Comparison of ENCODE assay signal across 15 cellular contexts in the genomic region with DNA sequence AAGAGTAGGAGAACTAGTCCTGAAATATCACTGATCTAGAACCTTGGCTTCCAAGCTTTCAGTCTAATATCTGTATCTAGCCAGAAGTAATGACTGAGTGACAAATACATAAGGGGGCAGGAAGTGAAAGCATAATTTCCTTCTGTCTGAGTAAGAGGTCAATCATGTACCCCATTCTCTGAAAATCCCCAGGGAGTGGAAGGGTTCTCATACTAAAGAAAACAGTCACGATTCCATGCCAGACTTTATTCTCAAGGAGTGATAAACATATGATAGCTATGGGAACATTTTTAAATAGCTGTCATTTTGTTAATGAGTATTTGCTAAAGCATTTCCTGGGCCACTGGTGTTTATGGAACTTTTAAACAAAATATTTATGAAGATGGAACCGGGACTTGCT.
DNase-seq lines count a peak whose midpoint lies in the region; TF ChIP-seq lines count a peak whose summit lies in the region.
"Had no signal": no experiment of that assay in that cellular context is flagged by ENCODE, and none has a peak within 500 bp of the region (broad histone marks: within the 10 kb centered on the region; RNA-seq: fewer than 3 reads in every experiment).

No MANE protein-coding gene starts in this region.

- intact Hi-C loops in MCF 10A (cut with micrococcal nuclease): no loop called here
- intact Hi-C loops in breast epithelium (cut with DNase I; ENCODE audit: low total_unique reads): no loop called here
- intact Hi-C loops in stomach (cut with DNase I; ENCODE audit: low total_unique reads): no loop called here
- intact Hi-C loops in activated T-helper 2 cell treated with anti-CD3 and anti-CD28 coated beads, Interferon-gamma antibody, Interleukin-2, Interleukin-4, amounts not matched to agents 10 μg/mL and 5 μg/mL and 100 μg/mL, durations not matched to agents 14 hours and 24 hours and 36 hours (cut with micrococcal nuclease): no loop called here

- peaks cover 29% of the 10 kb centered on the region for H3K4me1 Mint-ChIP-seq in MCF 10A (ENCODE audit: insufficient read depth, unreplicated experiment)
- H3K4me1 Mint-ChIP-seq in activated T-helper 2 cell treated with anti-CD3 and anti-CD28 coated beads, Interferon-gamma antibody, Interleukin-2, Interleukin-4, amounts not matched to agents 10 μg/mL and 5 μg/mL and 100 μg/mL, durations not matched to agents 14 hours and 24 hours and 36 hours (ENCODE audit: low read depth): no peaks in the 10 kb centered on the region
- H3K4me1 Mint-ChIP-seq: natural killer cell had no signal

- BruUV-seq in MCF 10A (replicated peaks; lab: Mats Ljungman, UMichigan): no TSS peak

- H3K4me2 ChIP-seq in fibroblast of lung (ENCODE audit: extremely low read depth, insufficient read depth, low read length): peak overlapping the region; percentile 30

- CTCF ChIA-PET in MCF 10A (lab: Yijun Ruan, JAX) (interaction anchor here (0.7 kb wide), 1 partner anchor 699 kb away, joined by 3 read pairs; no protein-coding TSS in a partner anchor), RWPE1 (lab: Yijun Ruan, JAX) (interaction anchor here (1.3 kb wide), 1 partner anchor 14 kb away, joined by 8 read pairs; no protein-coding TSS in a partner anchor)

- no peaks in the 10 kb centered on the region for H3K27me3 Mint-ChIP-seq in MCF 10A (ENCODE audit: insufficient read depth, unreplicated experiment)
- H3K27me3 Mint-ChIP-seq in activated T-helper 2 cell treated with anti-CD3 and anti-CD28 coated beads, Interferon-gamma antibody, Interleukin-2, Interleukin-4, amounts not matched to agents 10 μg/mL and 5 μg/mL and 100 μg/mL, durations not matched to agents 14 hours and 24 hours and 36 hours (ENCODE audit: low read depth): no peaks in the 10 kb centered on the region

- POLR2A ChIA-PET in MCF 10A (lab: Yijun Ruan, JAX) (no interaction called here), RWPE1 (lab: Yijun Ruan, JAX; ENCODE audit: low non-redundant PET) (no interaction called here)

- DNase-seq in MCF 10A (ENCODE audit: unreplicated experiment): peak; percentile 62
- DNase-seq in breast epithelium (ENCODE audit: low spot score in 2 of 2): no peak
- DNase-seq in M059J (ENCODE audit: low read depth): peak; percentile 93
- peak; percentile 86 to 87 for DNase-seq in fibroblast of lung (ENCODE audit: low read depth in 2 of 2)
- no peak for DNase-seq in stomach
- no peak for DNase-seq in 8988T
- no peak for DNase-seq in activated T-helper 2 cell treated with anti-CD3 and anti-CD28 coated beads, Interferon-gamma antibody, Interleukin-2, Interleukin-4, amounts not matched to agents 10 μg/mL and 5 μg/mL and 100 μg/mL, durations not matched to agents 14 hours and 24 hours and 36 hours (ENCODE audit: low spot score)
- DNase-seq in RWPE1 (ENCODE audit: low spot score): no peak
- DNase-seq: activated CD8-positive, alpha-beta memory T cell treated with anti-CD3 and anti-CD28 coated beads for 24 hours; aorta; H7; natural killer cell; NCI-H2107; stimulated activated CD4-positive, alpha-beta T cell treated with anti-CD3 and anti-CD28 coated beads, Interleukin-4, amount 100 ng/mL, for 1 hour had no signal

- TF ChIP-seq CTCF in MCF 10A (IDR thresholded peaks at IDR 0.05; ENCODE audit: unreplicated experiment): no peak
- no peak for TF ChIP-seq CTCF in breast epithelium (IDR thresholded peaks at IDR 0.05)
- no peak for TF ChIP-seq CTCF in fibroblast of lung (conservative IDR thresholded peaks at IDR 0.05 in 1 of 2, IDR thresholded peaks at IDR 0.05 in 1 of 2; ENCODE audit: low read depth in 1 of 2, low read length in 2 of 2)
- TF ChIP-seq CTCF in stomach (IDR thresholded peaks at IDR 0.05): no peak
- no peak for TF ChIP-seq CTCF in RWPE1 (conservative IDR thresholded peaks at IDR 0.05; ENCODE audit: low read depth)

- no peaks in the 10 kb centered on the region for H3K9me3 ChIP-seq in breast epithelium
- no peaks in the 10 kb centered on the region for H3K9me3 ChIP-seq in fibroblast of lung (ENCODE audit: control insufficient read depth, insufficient read depth, low read depth, low read length)
- H3K9me3 ChIP-seq in stomach: no peaks in the 10 kb centered on the region

- H3K4me1 ChIP-seq in breast epithelium: no peaks in the 10 kb centered on the region
- peaks cover 16% of the 10 kb centered on the region for H3K4me1 ChIP-seq in fibroblast of lung (ENCODE audit: control insufficient read depth, extremely low read depth, insufficient read depth, low read length)
- H3K4me1 ChIP-seq in stomach: peaks cover 0 to 52% (median 19%) of the 10 kb centered on the region in 4 donors

- no peak overlapping the region for H3K27ac Mint-ChIP-seq in MCF 10A (ENCODE audit: low read depth, unreplicated experiment)
- H3K27ac Mint-ChIP-seq in activated T-helper 2 cell treated with anti-CD3 and anti-CD28 coated beads, Interferon-gamma antibody, Interleukin-2, Interleukin-4, amounts not matched to agents 10 μg/mL and 5 μg/mL and 100 μg/mL, durations not matched to agents 14 hours and 24 hours and 36 hours: no peak overlapping the region
- H3K27ac Mint-ChIP-seq: natural killer cell had no signal

- H3K4me3 ChIP-seq in breast epithelium: no peak overlapping the region
- no peak overlapping the region for H3K4me3 ChIP-seq in fibroblast of lung (replicated peaks in 1 of 4; ENCODE audit: control extremely low read depth in 1 of 4, insufficient read depth in 1 of 4, low read depth in 3 of 4, low read length in 4 of 4)
- no peak overlapping the region for H3K4me3 ChIP-seq in stomach
- H3K4me3 ChIP-seq: SK-N-MC had no signal

- H3K27me3 ChIP-seq in breast epithelium (no peaks in the 10 kb centered on the region), fibroblast of lung (ENCODE audit: control insufficient read depth, insufficient read depth, low read length) (no peaks in the 10 kb centered on the region), stomach (no peaks in the 10 kb centered on the region)

- TF ChIP-seq EP300 in stomach (IDR thresholded peaks at IDR 0.05): no peak

- H3K36me3 ChIP-seq in breast epithelium: no peaks in the 10 kb centered on the region
- H3K36me3 ChIP-seq in fibroblast of lung (ENCODE audit: control insufficient read depth, insufficient read depth, low read length): no peaks in the 10 kb centered on the region
- no peaks in the 10 kb centered on the region for H3K36me3 ChIP-seq in stomach

- H3K27ac ChIP-seq in breast epithelium (no peak overlapping the region), fibroblast of lung (ENCODE audit: insufficient read depth, low read length) (peak overlapping the region; percentile 42), stomach (peak overlapping the region in 4 of 5 donors; percentile 4 to 60 (median 26)), RWPE1 (no peak overlapping the region)
- H3K27ac ChIP-seq: SK-N-MC had no signal

- peaks cover 39% of the 10 kb centered on the region for H3K79me2 ChIP-seq in fibroblast of lung (ENCODE audit: control insufficient read depth, insufficient read depth, low read length)

- no peak overlapping the region for H3K4me3 Mint-ChIP-seq in MCF 10A (ENCODE audit: unreplicated experiment)
- no peak overlapping the region for H3K4me3 Mint-ChIP-seq in activated T-helper 2 cell treated with anti-CD3 and anti-CD28 coated beads, Interferon-gamma antibody, Interleukin-2, Interleukin-4, amounts not matched to agents 10 μg/mL and 5 μg/mL and 100 μg/mL, durations not matched to agents 14 hours and 24 hours and 36 hours (ENCODE audit: low read depth)
- H3K4me3 Mint-ChIP-seq: natural killer cell had no signal

- no peak for TF ChIP-seq POLR2A in breast epithelium (IDR thresholded peaks at IDR 0.05)
- TF ChIP-seq POLR2A in stomach (IDR thresholded peaks at IDR 0.05): no peak

- H4K20me1 ChIP-seq in fibroblast of lung (ENCODE audit: control insufficient read depth, extremely low read depth, insufficient read depth, low read length): no peaks in the 10 kb centered on the region

- H3K9ac ChIP-seq in fibroblast of lung (ENCODE audit: insufficient read depth, low read length): no peak overlapping the region

- H3K9me3 Mint-ChIP-seq in MCF 10A (ENCODE audit: unreplicated experiment): peaks cover 6% of the 10 kb centered on the region
- H3K9me3 Mint-ChIP-seq in activated T-helper 2 cell treated with anti-CD3 and anti-CD28 coated beads, Interferon-gamma antibody, Interleukin-2, Interleukin-4, amounts not matched to agents 10 μg/mL and 5 μg/mL and 100 μg/mL, durations not matched to agents 14 hours and 24 hours and 36 hours: no peaks in the 10 kb centered on the region

- H2AFZ ChIP-seq in fibroblast of lung (ENCODE audit: low read length): no peak overlapping the region

- no peaks in the 10 kb centered on the region for H3K36me3 Mint-ChIP-seq in MCF 10A (ENCODE audit: insufficient read depth, unreplicated experiment)
- H3K36me3 Mint-ChIP-seq in activated T-helper 2 cell treated with anti-CD3 and anti-CD28 coated beads, Interferon-gamma antibody, Interleukin-2, Interleukin-4, amounts not matched to agents 10 μg/mL and 5 μg/mL and 100 μg/mL, durations not matched to agents 14 hours and 24 hours and 36 hours (ENCODE audit: low read depth): no peaks in the 10 kb centered on the region
- H3K36me3 Mint-ChIP-seq: natural killer cell had no signal

- 41 to 67% (median 58%) methylated on average over 2 of the region's 2 CpGs for WGBS in stomach, 5 donors

Comparison
In these comparisons a context has a peak if more than half of its experiments do, and no peak if none do; other contexts are left out.
1. DNase-seq: peak in MCF 10A (single experiment), M059J (single experiment) and fibroblast of lung (2 of 2); none in breast epithelium (0 of 2), stomach (single experiment), 8988T (single experiment), activated T-helper 2 cell treated with anti-CD3 and anti-CD28 coated beads, Interferon-gamma antibody, Interleukin-2, Interleukin-4, amounts not matched to agents 10 μg/mL and 5 μg/mL and 100 μg/mL, durations not matched to agents 14 hours and 24 hours and 36 hours (single experiment) and RWPE1 (single experiment).
2. H3K27ac ChIP-seq: peak in fibroblast of lung (single experiment) and stomach (4 of 5); none in breast epithelium (0 of 2) and RWPE1 (single experiment).